1 cellular context compared by ENCODE assay signal in the genomic region with DNA sequence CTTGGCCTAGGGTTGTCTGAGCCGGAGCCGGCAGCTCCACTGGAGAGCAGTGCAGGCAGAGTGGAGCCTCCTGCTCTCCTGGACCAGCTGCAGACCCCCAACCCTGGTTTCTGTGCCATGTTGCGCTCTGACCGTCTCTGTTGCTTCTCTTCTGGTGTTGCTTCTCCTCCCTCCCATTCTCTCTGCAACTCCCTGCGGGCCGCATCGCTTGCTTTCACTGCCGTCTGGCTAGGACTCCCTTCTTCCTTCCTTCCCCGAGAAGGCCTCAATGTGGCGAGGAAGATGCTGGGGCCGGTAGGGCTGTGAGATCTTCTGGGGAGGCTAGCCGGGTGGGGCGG.
TF ChIP-seq lines count a peak whose summit lies in the region.

No MANE protein-coding gene starts in this region.

TF ChIP-seq in GM23338, 12 proteins besides CTCF, POLR2A, EP300 and RAD21:
- TF ChIP-seq NANOG (IDR thresholded peaks at IDR 0.05; ENCODE audit: borderline replicate concordance) (no peak), EZH2 (IDR thresholded peaks at IDR 0.05; ENCODE audit: low read depth, unreplicated experiment) (no peak), ZNF331 (CRISPR knock-in tag; IDR thresholded peaks at IDR 0.05; ENCODE audit: low read depth) (no peak), EZH2phosphoT487 (IDR thresholded peaks at IDR 0.05; ENCODE audit: unreplicated experiment) (no peak), STAT1 (IDR thresholded peaks at IDR 0.05; ENCODE audit: unreplicated experiment) (no peak), POLR2AphosphoS5 (IDR thresholded peaks at IDR 0.05; ENCODE audit: low read depth) (no peak), JUNB (IDR thresholded peaks at IDR 0.05; ENCODE audit: unreplicated experiment) (no peak), CREB1 (CRISPR knock-in tag; IDR thresholded peaks at IDR 0.05; ENCODE audit: low read depth) (no peak), ZNF114 (CRISPR knock-in tag; IDR thresholded peaks at IDR 0.05) (no peak)
- TF ChIP-seq, protein P1, sequence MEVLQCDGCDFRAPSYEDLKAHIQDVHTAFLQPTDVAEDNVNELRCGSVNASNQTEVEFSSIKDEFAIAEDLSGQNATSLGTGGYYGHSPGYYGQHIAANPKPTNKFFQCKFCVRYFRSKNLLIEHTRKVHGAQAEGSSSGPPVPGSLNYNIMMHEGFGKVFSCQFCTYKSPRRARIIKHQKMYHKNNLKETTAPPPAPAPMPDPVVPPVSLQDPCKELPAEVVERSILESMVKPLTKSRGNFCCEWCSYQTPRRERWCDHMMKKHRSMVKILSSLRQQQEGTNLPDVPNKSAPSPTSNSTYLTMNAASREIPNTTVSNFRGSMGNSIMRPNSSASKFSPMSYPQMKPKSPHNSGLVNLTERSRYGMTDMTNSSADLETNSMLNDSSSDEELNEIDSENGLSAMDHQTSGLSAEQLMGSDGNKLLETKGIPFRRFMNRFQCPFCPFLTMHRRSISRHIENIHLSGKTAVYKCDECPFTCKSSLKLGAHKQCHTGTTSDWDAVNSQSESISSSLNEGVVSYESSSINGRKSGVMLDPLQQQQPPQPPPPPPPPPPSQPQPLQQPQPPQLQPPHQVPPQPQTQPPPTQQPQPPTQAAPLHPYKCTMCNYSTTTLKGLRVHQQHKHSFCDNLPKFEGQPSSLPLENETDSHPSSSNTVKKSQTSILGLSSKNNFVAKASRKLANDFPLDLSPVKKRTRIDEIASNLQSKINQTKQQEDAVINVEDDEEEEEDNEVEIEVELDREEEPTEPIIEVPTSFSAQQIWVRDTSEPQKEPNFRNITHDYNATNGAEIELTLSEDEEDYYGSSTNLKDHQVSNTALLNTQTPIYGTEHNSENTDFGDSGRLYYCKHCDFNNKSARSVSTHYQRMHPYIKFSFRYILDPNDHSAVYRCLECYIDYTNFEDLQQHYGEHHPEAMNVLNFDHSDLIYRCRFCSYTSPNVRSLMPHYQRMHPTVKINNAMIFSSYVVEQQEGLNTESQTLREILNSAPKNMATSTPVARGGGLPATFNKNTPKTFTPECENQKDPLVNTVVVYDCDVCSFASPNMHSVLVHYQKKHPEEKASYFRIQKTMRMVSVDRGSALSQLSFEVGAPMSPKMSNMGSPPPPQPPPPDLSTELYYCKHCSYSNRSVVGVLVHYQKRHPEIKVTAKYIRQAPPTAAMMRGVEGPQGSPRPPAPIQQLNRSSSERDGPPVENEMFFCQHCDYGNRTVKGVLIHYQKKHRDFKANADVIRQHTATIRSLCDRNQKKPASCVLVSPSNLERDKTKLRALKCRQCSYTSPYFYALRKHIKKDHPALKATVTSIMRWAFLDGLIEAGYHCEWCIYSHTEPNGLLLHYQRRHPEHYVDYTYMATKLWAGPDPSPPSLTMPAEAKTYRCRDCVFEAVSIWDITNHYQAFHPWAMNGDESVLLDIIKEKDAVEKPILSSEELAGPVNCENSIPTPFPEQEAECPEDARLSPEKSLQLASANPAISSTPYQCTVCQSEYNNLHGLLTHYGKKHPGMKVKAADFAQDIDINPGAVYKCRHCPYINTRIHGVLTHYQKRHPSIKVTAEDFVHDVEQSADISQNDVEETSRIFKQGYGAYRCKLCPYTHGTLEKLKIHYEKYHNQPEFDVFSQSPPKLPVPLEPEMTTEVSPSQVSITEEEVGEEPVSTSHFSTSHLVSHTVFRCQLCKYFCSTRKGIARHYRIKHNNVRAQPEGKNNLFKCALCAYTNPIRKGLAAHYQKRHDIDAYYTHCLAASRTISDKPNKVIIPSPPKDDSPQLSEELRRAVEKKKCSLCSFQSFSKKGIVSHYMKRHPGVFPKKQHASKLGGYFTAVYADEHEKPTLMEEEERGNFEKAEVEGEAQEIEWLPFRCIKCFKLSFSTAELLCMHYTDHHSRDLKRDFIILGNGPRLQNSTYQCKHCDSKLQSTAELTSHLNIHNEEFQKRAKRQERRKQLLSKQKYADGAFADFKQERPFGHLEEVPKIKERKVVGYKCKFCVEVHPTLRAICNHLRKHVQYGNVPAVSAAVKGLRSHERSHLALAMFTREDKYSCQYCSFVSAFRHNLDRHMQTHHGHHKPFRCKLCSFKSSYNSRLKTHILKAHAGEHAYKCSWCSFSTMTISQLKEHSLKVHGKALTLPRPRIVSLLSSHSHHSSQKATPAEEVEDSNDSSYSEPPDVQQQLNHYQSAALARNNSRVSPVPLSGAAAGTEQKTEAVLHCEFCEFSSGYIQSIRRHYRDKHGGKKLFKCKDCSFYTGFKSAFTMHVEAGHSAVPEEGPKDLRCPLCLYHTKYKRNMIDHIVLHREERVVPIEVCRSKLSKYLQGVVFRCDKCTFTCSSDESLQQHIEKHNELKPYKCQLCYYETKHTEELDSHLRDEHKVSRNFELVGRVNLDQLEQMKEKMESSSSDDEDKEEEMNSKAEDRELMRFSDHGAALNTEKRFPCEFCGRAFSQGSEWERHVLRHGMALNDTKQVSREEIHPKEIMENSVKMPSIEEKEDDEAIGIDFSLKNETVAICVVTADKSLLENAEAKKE (CRISPR knock-in tag; IDR thresholded peaks at IDR 0.05), result no peak
- TF ChIP-seq, protein P2, sequence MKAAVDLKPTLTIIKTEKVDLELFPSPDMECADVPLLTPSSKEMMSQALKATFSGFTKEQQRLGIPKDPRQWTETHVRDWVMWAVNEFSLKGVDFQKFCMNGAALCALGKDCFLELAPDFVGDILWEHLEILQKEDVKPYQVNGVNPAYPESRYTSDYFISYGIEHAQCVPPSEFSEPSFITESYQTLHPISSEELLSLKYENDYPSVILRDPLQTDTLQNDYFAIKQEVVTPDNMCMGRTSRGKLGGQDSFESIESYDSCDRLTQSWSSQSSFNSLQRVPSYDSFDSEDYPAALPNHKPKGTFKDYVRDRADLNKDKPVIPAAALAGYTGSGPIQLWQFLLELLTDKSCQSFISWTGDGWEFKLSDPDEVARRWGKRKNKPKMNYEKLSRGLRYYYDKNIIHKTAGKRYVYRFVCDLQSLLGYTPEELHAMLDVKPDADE (IDR thresholded peaks at IDR 0.05), result no peak
- TF ChIP-seq, protein P3, sequence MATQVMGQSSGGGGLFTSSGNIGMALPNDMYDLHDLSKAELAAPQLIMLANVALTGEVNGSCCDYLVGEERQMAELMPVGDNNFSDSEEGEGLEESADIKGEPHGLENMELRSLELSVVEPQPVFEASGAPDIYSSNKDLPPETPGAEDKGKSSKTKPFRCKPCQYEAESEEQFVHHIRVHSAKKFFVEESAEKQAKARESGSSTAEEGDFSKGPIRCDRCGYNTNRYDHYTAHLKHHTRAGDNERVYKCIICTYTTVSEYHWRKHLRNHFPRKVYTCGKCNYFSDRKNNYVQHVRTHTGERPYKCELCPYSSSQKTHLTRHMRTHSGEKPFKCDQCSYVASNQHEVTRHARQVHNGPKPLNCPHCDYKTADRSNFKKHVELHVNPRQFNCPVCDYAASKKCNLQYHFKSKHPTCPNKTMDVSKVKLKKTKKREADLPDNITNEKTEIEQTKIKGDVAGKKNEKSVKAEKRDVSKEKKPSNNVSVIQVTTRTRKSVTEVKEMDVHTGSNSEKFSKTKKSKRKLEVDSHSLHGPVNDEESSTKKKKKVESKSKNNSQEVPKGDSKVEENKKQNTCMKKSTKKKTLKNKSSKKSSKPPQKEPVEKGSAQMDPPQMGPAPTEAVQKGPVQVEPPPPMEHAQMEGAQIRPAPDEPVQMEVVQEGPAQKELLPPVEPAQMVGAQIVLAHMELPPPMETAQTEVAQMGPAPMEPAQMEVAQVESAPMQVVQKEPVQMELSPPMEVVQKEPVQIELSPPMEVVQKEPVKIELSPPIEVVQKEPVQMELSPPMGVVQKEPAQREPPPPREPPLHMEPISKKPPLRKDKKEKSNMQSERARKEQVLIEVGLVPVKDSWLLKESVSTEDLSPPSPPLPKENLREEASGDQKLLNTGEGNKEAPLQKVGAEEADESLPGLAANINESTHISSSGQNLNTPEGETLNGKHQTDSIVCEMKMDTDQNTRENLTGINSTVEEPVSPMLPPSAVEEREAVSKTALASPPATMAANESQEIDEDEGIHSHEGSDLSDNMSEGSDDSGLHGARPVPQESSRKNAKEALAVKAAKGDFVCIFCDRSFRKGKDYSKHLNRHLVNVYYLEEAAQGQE (IDR thresholded peaks at IDR 0.05; ENCODE audit: unreplicated experiment), result no peak
